9 cellular contexts compared by ENCODE assay signal in the genomic region with DNA sequence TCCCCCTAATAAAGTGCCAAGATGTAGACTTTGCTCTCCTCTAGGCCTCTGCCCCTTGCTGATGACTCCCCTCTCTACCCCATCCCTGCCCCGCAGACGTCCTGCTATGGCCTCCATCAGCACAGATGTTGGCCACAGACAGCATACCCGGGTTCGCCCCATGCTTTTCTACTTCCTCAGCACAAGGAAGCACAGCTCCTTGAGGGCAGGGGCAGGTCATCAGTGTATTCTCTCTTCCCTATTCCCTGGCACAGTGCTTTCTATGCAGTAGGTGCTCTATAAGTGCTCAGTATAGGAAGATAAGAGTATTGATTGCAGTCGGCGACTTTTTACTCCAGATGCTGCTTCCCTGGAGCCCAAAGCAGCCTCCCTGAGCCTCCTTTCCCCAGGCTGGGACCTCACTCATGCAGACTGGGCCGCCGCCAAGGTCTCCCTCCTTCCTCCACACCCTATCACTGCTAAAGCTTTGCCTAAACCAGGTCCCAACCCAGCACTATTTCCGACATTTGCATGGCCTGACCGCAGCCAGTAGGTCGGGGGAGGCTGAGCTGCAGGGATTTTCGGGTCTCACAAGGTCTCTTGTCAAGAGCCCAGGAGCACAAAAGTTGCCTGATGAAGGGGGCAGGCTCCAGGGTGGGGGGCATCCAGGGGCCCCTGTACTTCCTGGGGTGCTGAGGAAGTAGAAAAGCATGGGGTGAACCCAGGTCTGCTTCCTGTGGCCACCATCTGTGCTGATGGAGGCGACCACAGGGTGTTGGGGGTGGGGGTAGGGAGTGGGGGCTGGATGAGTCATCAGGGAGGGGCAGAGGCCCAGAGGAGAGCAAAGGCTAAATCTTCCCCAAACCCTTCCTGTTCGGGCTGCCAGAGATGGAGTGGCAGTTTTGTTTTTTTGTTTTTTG. TPM values are rescaled to one million over a fixed set of nuclear protein-coding genes. Genes with fewer than 3 reads are reported as not detected.
DNase-seq lines count a peak whose midpoint lies in the region; ATAC-seq and FAIRE-seq lines count a peak whose summit lies in the region.
"Had no signal": no experiment of that assay in that cellular context is flagged by ENCODE, and none has a peak within 500 bp of the region (broad histone marks: within the 10 kb centered on the region; RNA-seq: fewer than 3 reads in every experiment).

No MANE protein-coding gene starts in this region.

- FAIRE-seq in GM18507 (lab: Jason Lieb, UNC): peak; percentile 99

- H3K9me3 Mint-ChIP-seq in stimulated activated naive CD8-positive, alpha-beta T cell treated with anti-CD3 and anti-CD28 coated beads, Interleukin-15, amount 100 ng/mL, for 72 hours: no peaks in the 10 kb centered on the region

- H3K4me3 Mint-ChIP-seq in stimulated activated naive CD8-positive, alpha-beta T cell treated with anti-CD3 and anti-CD28 coated beads, Interleukin-15, amount 100 ng/mL, for 72 hours: peak overlapping the region; percentile 75 to 78

- H3K27ac Mint-ChIP-seq in stimulated activated naive CD8-positive, alpha-beta T cell treated with anti-CD3 and anti-CD28 coated beads, Interleukin-15, amount 100 ng/mL, for 72 hours: peak overlapping the region; percentile 92 to 95

- DNase-seq in GM18507 (ENCODE audit: extremely low spot score, insufficient read length, low read depth) (peak; percentile 76), NCI-H526 treated with DMSO at 0.1 percent for 48 hours (lab: John Stamatoyannopoulos, UW) (peak; percentile 25), activated T-cell treated with anti-CD3 and anti-CD28 coated beads for 1 hour (ENCODE audit: low read depth) (peak; percentile 55), left lobe of liver (ENCODE audit: low spot score) (no peak), RKO (ENCODE audit: low spot score) (no peak), foreskin melanocyte (no peak)
- peak; percentile 67 to 80 for DNase-seq in stimulated activated naive CD8-positive, alpha-beta T cell treated with anti-CD3 and anti-CD28 coated beads, Interleukin-15, amount 100 ng/mL, for 72 hours

- no peaks in the 10 kb centered on the region for H3K27me3 Mint-ChIP-seq in stimulated activated naive CD8-positive, alpha-beta T cell treated with anti-CD3 and anti-CD28 coated beads, Interleukin-15, amount 100 ng/mL, for 72 hours

- H3K4me1 Mint-ChIP-seq in stimulated activated naive CD8-positive, alpha-beta T cell treated with anti-CD3 and anti-CD28 coated beads, Interleukin-15, amount 100 ng/mL, for 72 hours: peaks cover 39% of the 10 kb centered on the region

- ATAC-seq in HG02678 (IDR thresholded peaks at IDR 0.05; ENCODE audit: unreplicated experiment): peak; percentile 77
- ATAC-seq in left lobe of liver: peak; percentile 49
- ATAC-seq in stimulated activated naive CD8-positive, alpha-beta T cell treated with anti-CD3 and anti-CD28 coated beads, Interleukin-15, amount 100 ng/mL, for 72 hours: peak; percentile 93

RNA-seq across cellular contexts. Expression of a gene that starts 8.0 kb away (rescaled TPM):
- not detected for total RNA-seq in left lobe of liver
- total RNA-seq: SJSA1 had no signal

RNA-seq across cellular contexts. Expression of a gene that starts 12.3 kb away (rescaled TPM):
- total RNA-seq in left lobe of liver: not detected
- total RNA-seq: SJSA1 had no signal

RNA-seq across cellular contexts. Expression of a gene that starts 18.8 kb away (rescaled TPM):
- 3.6 TPM for total RNA-seq in left lobe of liver
- total RNA-seq: SJSA1 had no signal

RNA-seq across cellular contexts. Expression of a gene that starts 22.5 kb away (rescaled TPM):
- 1.7 TPM for total RNA-seq in left lobe of liver
- total RNA-seq: SJSA1 had no signal

Comparison
In these comparisons a context has a peak if more than half of its experiments do, and no peak if none do; other contexts are left out.
1. DNase-seq: peak in GM18507 (single experiment), NCI-H526 treated with DMSO at 0.1 percent for 48 hours (single experiment), activated T-cell treated with anti-CD3 and anti-CD28 coated beads for 1 hour (single experiment) and stimulated activated naive CD8-positive, alpha-beta T cell treated with anti-CD3 and anti-CD28 coated beads, Interleukin-15, amount 100 ng/mL, for 72 hours (2 of 2); none in left lobe of liver (single experiment), RKO (single experiment) and foreskin melanocyte (single experiment).
2. Peak in every context shown above with its lines, with median percentiles within 50 percentile points of each other: ATAC-seq.